In genomic region chr11:88353835-88354496, GRCh38 we compare ENCODE assay signal across 12 cellular contexts. TPM values are rescaled to one million over a fixed set of nuclear protein-coding genes. Genes with fewer than 3 reads are reported as not detected.
DNase-seq lines count a peak whose midpoint lies in the region; ATAC-seq and TF ChIP-seq lines count a peak whose summit lies in the region.
"Had no signal": no experiment of that assay in that cellular context is flagged by ENCODE, and none has a peak within 500 bp of the region (broad histone marks: within the 10 kb centered on the region; RNA-seq: fewer than 3 reads in every experiment).

No MANE protein-coding gene starts in this region.

- 23 to 58% (median 54%) methylated on average over 4 of the region's 4 CpGs for WGBS in ovary, 3 donors

- no peaks in the 10 kb centered on the region for H4K20me1 ChIP-seq in fibroblast of lung (ENCODE audit: control insufficient read depth, extremely low read depth, insufficient read depth, low read length)

- H3K79me2 ChIP-seq in fibroblast of lung (ENCODE audit: control insufficient read depth, insufficient read depth, low read length), result no peaks in the 10 kb centered on the region

- peak; percentile 35 for ATAC-seq in GM18502 (IDR thresholded peaks at IDR 0.05; ENCODE audit: poor library complexity, unreplicated experiment)
- ATAC-seq in GM21528 (IDR thresholded peaks at IDR 0.05; ENCODE audit: low FRiP score, unreplicated experiment), result peak; percentile 34
- peak; percentile 20 for ATAC-seq in HG03469 (IDR thresholded peaks at IDR 0.05; ENCODE audit: unreplicated experiment)
- ATAC-seq: gastroesophageal sphincter, Panc1 had no signal

- H3K27me3 ChIP-seq in fibroblast of lung (ENCODE audit: control insufficient read depth, insufficient read depth, low read length) (no peaks in the 10 kb centered on the region), ovary (no peaks in the 10 kb centered on the region)
- H3K27me3 ChIP-seq: gastroesophageal sphincter had no signal

- CTCF ChIA-PET in GM10248 (lab: Yijun Ruan, JAX), result interaction anchor here (0.6 to 2.9 kb wide), 7 partner anchors 9 to 338 kb away, joined by 3 to 15 read pairs (median 3); partner anchors contain the start of gene CTSC

- H3K27ac ChIP-seq in fibroblast of lung (ENCODE audit: insufficient read depth, low read length), result no peak overlapping the region
- no peak overlapping the region for H3K27ac ChIP-seq in ovary
- H3K27ac ChIP-seq: gastroesophageal sphincter had no signal

- no peak overlapping the region for H2AFZ ChIP-seq in fibroblast of lung (ENCODE audit: low read length)

- POLR2A ChIA-PET in GM10248 (lab: Yijun Ruan, JAX), result interaction anchor here (1.2 kb wide), 1 partner anchor 25 kb away, joined by 3 read pairs; no protein-coding TSS in a partner anchor

- TF ChIP-seq EP300 in ovary (IDR thresholded peaks at IDR 0.05), result no peak

- no peak overlapping the region for H3K9ac ChIP-seq in fibroblast of lung (ENCODE audit: insufficient read depth, low read length)

- TF ChIP-seq CTCF in fibroblast of lung (conservative IDR thresholded peaks at IDR 0.05 in 1 of 2, IDR thresholded peaks at IDR 0.05 in 1 of 2; ENCODE audit: low read depth in 1 of 2, low read length in 2 of 2), result no peak
- no peak for TF ChIP-seq CTCF in GM10248 (IDR thresholded peaks at IDR 0.05; ENCODE audit: control extremely low read depth, extremely low read depth, low read depth, missing control alignments)
- TF ChIP-seq CTCF in ovary (IDR thresholded peaks at IDR 0.05), result no peak

- H3K36me3 ChIP-seq in fibroblast of lung (ENCODE audit: control insufficient read depth, insufficient read depth, low read length), result no peaks in the 10 kb centered on the region
- no peaks in the 10 kb centered on the region for H3K36me3 ChIP-seq in ovary
- H3K36me3 ChIP-seq: gastroesophageal sphincter had no signal

- peak overlapping the region; percentile 7 for H3K4me2 ChIP-seq in fibroblast of lung (ENCODE audit: extremely low read depth, insufficient read depth, low read length)

- H3K9me3 ChIP-seq in fibroblast of lung (ENCODE audit: control insufficient read depth, insufficient read depth, low read depth, low read length) (no peaks in the 10 kb centered on the region), ovary (no peaks in the 10 kb centered on the region)
- H3K9me3 ChIP-seq: gastroesophageal sphincter had no signal

- no peak for DNase-seq in fibroblast of lung (ENCODE audit: low read depth in 2 of 2)
- DNase-seq in GM10248 (ENCODE audit: extremely low spot score), result no peak
- DNase-seq in ovary, result no peak
- no peak for DNase-seq in stimulated activated CD4-positive, alpha-beta T cell treated with anti-CD3 and anti-CD28 coated beads, Interleukin-4, amount 100 ng/mL, for 1 hour
- no peak for DNase-seq in NCI-H526 treated with DMSO at 0.1 percent for 48 hours (lab: John Stamatoyannopoulos, UW)
- DNase-seq: DND-41, Kasumi-1 had no signal

- H3K4me1 ChIP-seq in fibroblast of lung (ENCODE audit: control insufficient read depth, extremely low read depth, insufficient read depth, low read length), result no peaks in the 10 kb centered on the region
- H3K4me1 ChIP-seq in ovary (ENCODE audit: insufficient read depth), result no peaks in the 10 kb centered on the region

- H3K4me3 ChIP-seq in fibroblast of lung (replicated peaks in 1 of 4; ENCODE audit: control extremely low read depth in 1 of 4, insufficient read depth in 1 of 4, low read depth in 3 of 4, low read length in 4 of 4) (no peak overlapping the region), ovary (no peak overlapping the region)
- H3K4me3 ChIP-seq: gastroesophageal sphincter had no signal

- no peak for TF ChIP-seq POLR2A in ovary (IDR thresholded peaks at IDR 0.05)

- intact Hi-C loops in ovary (cut with DNase I), result no loop called here

RNA-seq across cellular contexts. Expression of gene CTSC, which starts 16.4 kb away (rescaled TPM):
- total RNA-seq in fibroblast of lung (31.1 and 75.8 TPM in 2 replicates), ovary (10 to 100 TPM; 20.3 to 51.2 (median 29.2) TPM)
- polyA plus RNA-seq in fibroblast of lung (252 and 593 TPM in 2 replicates), ovary (100 to 1,000 TPM in 1 of 2 donors, 10 to 100 TPM in 1; 22.0 to 257 TPM)
- 307 and 587 TPM in 2 replicates for polyA plus RNA-seq in fibroblast of lung (2012)
- polyA minus RNA-seq in fibroblast of lung (ENCODE audit: low replicate concordance), result 57.2 and 70.9 TPM in 2 replicates
